ENCODE assay signal across 8 cellular contexts in genomic region chr15:69074843-69075224, GRCh38.
DNase-seq lines count a peak whose midpoint lies in the region; ATAC-seq and TF ChIP-seq lines count a peak whose summit lies in the region.

No MANE protein-coding gene starts in this region.

- H4K20me1 ChIP-seq in smooth muscle cell (ENCODE audit: low read depth) = no peaks in the 10 kb centered on the region

- peak; percentile 15 for DNase-seq in NCI-H2107 treated with DMSO at 0.1 percent for 48 hours (lab: John Stamatoyannopoulos, UW; ENCODE audit: unreplicated experiment)
- no peak for DNase-seq in NCI-H2107 (lab: John Stamatoyannopoulos, UW)
- DNase-seq in adipocyte (ENCODE audit: low read depth) = no peak
- DNase-seq in iPS-NIHi11 (ENCODE audit: low spot score) = peak; percentile 63
- no peak for DNase-seq in smooth muscle cell (lab: John Stamatoyannopoulos, UW; ENCODE audit: unreplicated experiment)
- no peak for DNase-seq in hepatic stellate cell (ENCODE audit: low spot score)

- WGBS in smooth muscle cell (ENCODE audit: low lambda C conversion rate) = 16% methylated on average over 6 of the region's 6 CpGs

- no peaks in the 10 kb centered on the region for H3K36me3 ChIP-seq in adipocyte (ENCODE audit: control insufficient read depth, insufficient read depth, low read length, severe bottlenecking)
- no peaks in the 10 kb centered on the region for H3K36me3 ChIP-seq in smooth muscle cell (ENCODE audit: low read depth)

- H3K79me2 ChIP-seq in smooth muscle cell (ENCODE audit: low read depth) = no peaks in the 10 kb centered on the region

- H3K4me3 ChIP-seq in adipocyte (ENCODE audit: low read length) (peak overlapping the region; percentile 92), smooth muscle cell (peak overlapping the region; percentile 62)

- H3K4me1 ChIP-seq in adipocyte (ENCODE audit: control insufficient read depth, insufficient read depth, low read length) (peaks cover 29% of the 10 kb centered on the region), smooth muscle cell (ENCODE audit: low read depth) (peaks cover 6% of the 10 kb centered on the region)

- H3F3A ChIP-seq in smooth muscle cell (ENCODE audit: low read depth) = no peaks in the 10 kb centered on the region

- peak overlapping the region; percentile 84 for H3K4me2 ChIP-seq in smooth muscle cell

- H3K27me3 ChIP-seq in adipocyte (replicated peaks; ENCODE audit: control insufficient read depth, insufficient read depth, low read length) = peaks cover 7% of the 10 kb centered on the region
- H3K27me3 ChIP-seq in smooth muscle cell (ENCODE audit: low read depth) = no peaks in the 10 kb centered on the region

- ATAC-seq in HG03571 (IDR thresholded peaks at IDR 0.05; ENCODE audit: unreplicated experiment) (no peak), GM19328 (IDR thresholded peaks at IDR 0.05; ENCODE audit: unreplicated experiment) (no peak)

- H2AFZ ChIP-seq in smooth muscle cell (ENCODE audit: low read depth) = peak overlapping the region; percentile 84

- H3K9me3 ChIP-seq in adipocyte (ENCODE audit: control insufficient read depth, low read length) (peaks cover 4% of the 10 kb centered on the region), smooth muscle cell (replicated peaks; ENCODE audit: low read depth) (no peaks in the 10 kb centered on the region)

- H3K9ac ChIP-seq in adipocyte (ENCODE audit: low read length) (peak overlapping the region; percentile 86), smooth muscle cell (ENCODE audit: low read depth) (no peak overlapping the region)

- TF ChIP-seq CTCF in smooth muscle cell (IDR thresholded peaks at IDR 0.05; ENCODE audit: borderline replicate concordance, insufficient read depth, poor library complexity, severe bottlenecking) = no peak

- no peak overlapping the region for H3K27ac ChIP-seq in smooth muscle cell (ENCODE audit: low read depth)

Comparison
In these comparisons a context has a peak if more than half of its experiments do, and no peak if none do; other contexts are left out.
1. DNase-seq: peak in NCI-H2107 treated with DMSO at 0.1 percent for 48 hours (single experiment) and iPS-NIHi11 (single experiment); none in NCI-H2107 (single experiment), adipocyte (single experiment), smooth muscle cell (single experiment) and hepatic stellate cell (single experiment).